In the genomic region with DNA sequence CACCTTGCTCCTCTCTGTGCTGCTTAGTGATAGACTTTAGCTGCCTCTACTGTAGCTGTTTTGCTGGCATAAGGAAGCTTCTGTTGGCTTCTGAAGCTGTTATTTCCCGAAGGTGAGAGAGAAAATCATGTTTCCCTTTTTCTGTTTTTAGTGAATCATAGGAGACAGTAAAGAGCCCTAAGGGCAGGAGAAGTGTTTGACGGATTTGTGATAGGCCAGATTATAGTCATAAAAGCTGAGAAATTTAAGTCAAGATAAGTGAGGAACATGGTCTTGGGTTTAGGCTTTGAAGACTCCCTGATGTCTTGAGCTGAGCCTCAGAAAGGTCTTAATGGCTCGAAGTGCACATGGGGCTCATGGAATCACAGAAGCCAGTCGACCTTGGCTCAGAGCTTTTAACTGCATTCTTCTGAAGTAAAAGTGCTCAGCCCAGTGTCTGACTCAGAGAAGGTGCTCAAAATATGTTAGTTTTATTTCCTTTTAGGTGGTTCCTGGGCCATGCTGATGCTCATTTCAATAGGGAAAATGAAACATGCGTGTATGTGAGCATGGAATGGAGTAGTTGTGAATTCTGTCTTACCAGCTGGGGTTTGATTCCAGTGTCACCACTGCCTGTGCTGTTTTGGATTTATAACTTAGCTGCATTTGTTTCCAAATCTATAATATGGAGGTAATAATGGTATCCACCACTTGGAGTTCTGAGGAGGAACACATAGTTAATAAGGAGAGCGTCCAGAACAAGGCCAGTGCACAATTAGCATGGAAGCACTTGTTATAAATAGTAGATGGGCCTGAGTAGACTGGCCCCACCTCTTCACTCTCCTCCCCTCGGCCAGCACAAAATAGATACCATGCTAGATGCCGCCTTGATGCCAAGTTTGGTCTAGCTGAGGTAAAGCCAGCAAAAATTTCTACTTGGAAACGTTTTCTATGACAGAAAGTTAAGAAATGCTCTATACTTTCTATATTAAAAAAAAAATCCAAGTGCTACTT, we compare ENCODE assay signal across 17 cellular contexts.
A peak's percentile ranks its signal among the peaks of the same experiment; 100 is the strongest.
DNase-seq lines count a peak whose midpoint lies in the region; FAIRE-seq and TF ChIP-seq lines count a peak whose summit lies in the region.
"Had no signal": no experiment of that assay in that cellular context is flagged by ENCODE, and none has a peak within 500 bp of the region (broad histone marks: within the 10 kb centered on the region; RNA-seq: fewer than 3 reads in every experiment).

No MANE protein-coding gene starts in this region.

- H3K27me3 ChIP-seq in H9 (ENCODE audit: insufficient read depth, low read length) (no peaks in the 10 kb centered on the region), colonic mucosa (no peaks in the 10 kb centered on the region), keratinocyte (ENCODE audit: control insufficient read depth, extremely low read depth, insufficient read depth, low read length) (no peaks in the 10 kb centered on the region), skeletal muscle tissue (ENCODE audit: control insufficient read depth in 3 of 3, insufficient read depth in 3 of 3, low read length in 3 of 3) (no peaks in the 10 kb centered on the region), brain microvascular endothelial cell (replicated peaks) (no peaks in the 10 kb centered on the region)

- H3K27ac ChIP-seq in H9 (ENCODE audit: insufficient read length, low read depth, low read length) (no peak overlapping the region), colonic mucosa (peak overlapping the region; percentile 51), keratinocyte (ENCODE audit: control insufficient read depth, insufficient read depth, low read length) (peak overlapping the region; percentile 83), skeletal muscle tissue (ENCODE audit: low read depth, low read length) (peak overlapping the region; percentile 59), brain microvascular endothelial cell (no peak overlapping the region)
- H3K27ac ChIP-seq: HL-60, SK-N-MC had no signal

- no peaks in the 10 kb centered on the region for H3K9me3 ChIP-seq in H9 (ENCODE audit: control insufficient read depth, low read depth, low read length)
- H3K9me3 ChIP-seq in colonic mucosa, result no peaks in the 10 kb centered on the region
- H3K9me3 ChIP-seq in keratinocyte (ENCODE audit: control insufficient read depth, low read depth, low read length), result no peaks in the 10 kb centered on the region
- H3K9me3 ChIP-seq in skeletal muscle tissue (ENCODE audit: control insufficient read depth in 3 of 3, low read length in 3 of 3), result no peaks in the 10 kb centered on the region

- TF ChIP-seq CTCF in H9 (conservative IDR thresholded peaks at IDR 0.05), result no peak
- TF ChIP-seq CTCF in colonic mucosa (IDR thresholded peaks at IDR 0.05), result no peak
- TF ChIP-seq CTCF in keratinocyte (optimal IDR thresholded peaks at IDR 0.05 in 1 of 3, IDR thresholded peaks at IDR 0.05 in 1 of 3, conservative IDR thresholded peaks at IDR 0.05 in 1 of 3; ENCODE audit: extremely low read depth in 1 of 3, insufficient read depth in 2 of 3, low read length in 3 of 3), result peak in 1 of 3 experiments; percentile 8
- TF ChIP-seq CTCF in lower leg skin (IDR thresholded peaks at IDR 0.05), result no peak
- TF ChIP-seq CTCF in brain microvascular endothelial cell (IDR thresholded peaks at IDR 0.05; ENCODE audit: low read depth, low read length, missing control alignments), result no peak

- H3K9me1 ChIP-seq in keratinocyte (ENCODE audit: control insufficient read depth, extremely low read depth, insufficient read depth, low read length), result no peaks in the 10 kb centered on the region

- H3K4me3 ChIP-seq in colonic mucosa (no peak overlapping the region), keratinocyte (ENCODE audit: control insufficient read depth in 2 of 3, extremely low read depth in 1 of 3, insufficient read depth in 2 of 3, low read depth in 1 of 3, low read length in 3 of 3) (peak overlapping the region in 1 of 3 experiments; percentile 7), skeletal muscle tissue (ENCODE audit: low read length in 3 of 3) (no peak overlapping the region), lower leg skin (ENCODE audit: low read depth, poor library complexity, severe bottlenecking) (no peak overlapping the region), brain microvascular endothelial cell (ENCODE audit: low read depth, low read length) (no peak overlapping the region)
- H3K4me3 ChIP-seq: SK-N-MC had no signal

- no peak overlapping the region for H3K14ac ChIP-seq in H9 (ENCODE audit: insufficient read depth, low read length)

- H3K79me2 ChIP-seq in H9 (ENCODE audit: insufficient read depth, low read length), result no peaks in the 10 kb centered on the region
- H3K79me2 ChIP-seq in keratinocyte (ENCODE audit: control insufficient read depth, insufficient read depth, low read length), result peaks cover 28% of the 10 kb centered on the region

- DNase-seq in H9 (no peak), colonic mucosa (no peak), keratinocyte (ENCODE audit: low read depth, low spot score) (no peak), KG1 (lab: John Stamatoyannopoulos, UW) (no peak), lower leg skin (ENCODE audit: low spot score in 2 of 2) (no peak), posterior cingulate gyrus (no peak), brain microvascular endothelial cell (no peak)
- DNase-seq: activated T-cell treated with anti-CD3 and anti-CD28 coated beads, Interleukin-2, amount 50 U/mL, for 4 hours; amygdala; DMS79; effector CD4-positive, alpha-beta T cell; naive B cell; NCI-H2107; stimulated activated CD8-positive, alpha-beta memory T cell treated with anti-CD3 and anti-CD28 coated beads, Interleukin-4, amount 100 ng/mL, for 48 hours had no signal

- H3K9ac ChIP-seq in H9 (ENCODE audit: extremely low read depth, insufficient read length, low read length) (no peak overlapping the region), colonic mucosa (ENCODE audit: low read depth in 2 of 2, low read length in 2 of 2) (peak overlapping the region in 1 of 2 donors; percentile 13), keratinocyte (ENCODE audit: control insufficient read depth, extremely low read depth, insufficient read depth, low read length) (peak overlapping the region; percentile 50), skeletal muscle tissue (ENCODE audit: low read depth in 1 of 3, low read length in 3 of 3) (no peak overlapping the region)

- H3K4me3 Mint-ChIP-seq in H9, result no peak overlapping the region
- H3K4me3 Mint-ChIP-seq: activated T-cell treated with anti-CD3 and anti-CD28 coated beads, Interleukin-2, amount 50 U/mL, for 4 hours; naive B cell had no signal

- H4K20me1 ChIP-seq in H9 (ENCODE audit: control insufficient read depth, insufficient read depth, insufficient read length), result no peaks in the 10 kb centered on the region
- H4K20me1 ChIP-seq in keratinocyte (ENCODE audit: control insufficient read depth, extremely low read depth, insufficient read depth, low read length), result no peaks in the 10 kb centered on the region

- H4K8ac ChIP-seq in H9 (replicated peaks; ENCODE audit: insufficient read length, low read depth, low read length), result no peak overlapping the region

- no peaks in the 10 kb centered on the region for H3K9me3 Mint-ChIP-seq in H9
- H3K9me3 Mint-ChIP-seq: activated T-cell treated with anti-CD3 and anti-CD28 coated beads, Interleukin-2, amount 50 U/mL, for 4 hours; naive B cell had no signal

- no peak overlapping the region for H3K23ac ChIP-seq in H9 (ENCODE audit: insufficient read length, low read depth, low read length)

- no peak overlapping the region for H2BK12ac ChIP-seq in H9 (ENCODE audit: insufficient read length, low read depth, low read length)

- no peak overlapping the region for H2AK5ac ChIP-seq in H9 (ENCODE audit: insufficient read length, low read length)

- peaks cover 59 to 80% of the 10 kb centered on the region in 2 experiments for H3K4me1 Mint-ChIP-seq in H9
- H3K4me1 Mint-ChIP-seq: naive B cell had no signal

- H3K4me1 ChIP-seq in H9 (ENCODE audit: insufficient read depth, low read length) (peaks cover 11% of the 10 kb centered on the region), colonic mucosa (peaks cover 25% of the 10 kb centered on the region), keratinocyte (ENCODE audit: control insufficient read depth, extremely low read depth, insufficient read depth, low read length) (peaks cover 34% of the 10 kb centered on the region), skeletal muscle tissue (ENCODE audit: control insufficient read depth in 3 of 3, insufficient read depth in 3 of 3, low read length in 3 of 3) (peaks cover 67 to 80% (median 69%) of the 10 kb centered on the region in 3 donors)

- H3T11ph ChIP-seq in H9 (ENCODE audit: low read length), result no peak overlapping the region

- WGBS in H9 (ENCODE audit: extremely low coverage, insufficient read length, low lambda C conversion rate), result no CpG with 5 or more reads among the region's 9 CpGs
- 53 to 57% methylated on average over 9 of the region's 9 CpGs for WGBS in lower leg skin, 2 donors

- H3K36me3 ChIP-seq in colonic mucosa (no peaks in the 10 kb centered on the region), keratinocyte (ENCODE audit: control insufficient read depth in 2 of 2, extremely low read depth in 1 of 2, insufficient read depth in 2 of 2, low read length in 2 of 2) (peaks cover 0 to 2% of the 10 kb centered on the region in 2 experiments), skeletal muscle tissue (ENCODE audit: control insufficient read depth in 3 of 3, insufficient read depth in 3 of 3, low read length in 3 of 3) (no peaks in the 10 kb centered on the region), brain microvascular endothelial cell (replicated peaks) (no peaks in the 10 kb centered on the region)

- H3K36me3 Mint-ChIP-seq in H9 (ENCODE audit: insufficient read depth in 1 of 3, low read depth in 3 of 3), result peaks cover 3 to 21% (median 4%) of the 10 kb centered on the region in 3 experiments; a peak in 5 of 7 replicates
- H3K36me3 Mint-ChIP-seq: naive B cell had no signal

- H3K23me2 ChIP-seq in H9 (ENCODE audit: insufficient read length, low read depth, low read length, poor library complexity, severe bottlenecking), result no peaks in the 10 kb centered on the region

- no peak overlapping the region for H2BK15ac ChIP-seq in H9 (ENCODE audit: low read depth, low read length)

- peak overlapping the region; percentile 57 to 93 (median 79); a peak in 5 of 7 replicates for H3K27ac Mint-ChIP-seq in H9

- H3K4ac ChIP-seq in H9 (ENCODE audit: low read depth, low read length), result no peak overlapping the region

- in situ Hi-C loops in brain microvascular endothelial cell (cut with HindIII; ENCODE audit: low pct_ligation_motif_present, low sequenced_read_pairs), result no loop called here

- FAIRE-seq in keratinocyte (lab: Jason Lieb, UNC), result peak; percentile 60

- H2BK120ac ChIP-seq in H9 (ENCODE audit: low read depth, low read length, poor library complexity, severe bottlenecking), result no peak overlapping the region

- no peak overlapping the region for H4K91ac ChIP-seq in H9 (ENCODE audit: insufficient read length, low read depth, low read length)

- H4K5ac ChIP-seq in H9 (ENCODE audit: insufficient read length, low read depth, low read length), result no peak overlapping the region

- no peak overlapping the region for H2BK20ac ChIP-seq in H9 (ENCODE audit: low read depth, low read length, poor library complexity, severe bottlenecking)

- no peak overlapping the region for H3K56ac ChIP-seq in H9 (ENCODE audit: insufficient read length, low read depth, low read length)

- H3K27me3 Mint-ChIP-seq in H9 (ENCODE audit: low read depth), result no peaks in the 10 kb centered on the region
- H3K27me3 Mint-ChIP-seq: naive B cell had no signal

- intact Hi-C loops in colonic mucosa (cut with DNase I) (no loop called here), lower leg skin (cut with DNase I; ENCODE audit: low total_unique reads) (no loop called here), posterior cingulate gyrus (cut with DNase I) (no loop called here)

- no peak overlapping the region for H3K18ac ChIP-seq in H9 (ENCODE audit: insufficient read length, low read depth, low read length)

- TF ChIP-seq POLR2A in lower leg skin (IDR thresholded peaks at IDR 0.05), result no peak

- dilution Hi-C loops in keratinocyte (cut with MboI; ENCODE audit: extremely low pct_ligation_motif_present, low sequenced_read_pairs), result no loop called here

- H2BK5ac ChIP-seq in H9 (ENCODE audit: insufficient read length, low read length), result no peak overlapping the region

- H2AFZ ChIP-seq in H9 (ENCODE audit: low read length) (no peak overlapping the region), keratinocyte (ENCODE audit: control insufficient read depth, low read length) (peak overlapping the region; percentile 35)

- H3K4me2 ChIP-seq in H9 (ENCODE audit: insufficient read depth, insufficient read length, low read length) (no peak overlapping the region), keratinocyte (ENCODE audit: control insufficient read depth, extremely low read depth, insufficient read depth, low read depth, low read length) (peak overlapping the region; percentile 84)

- H3K79me1 ChIP-seq in H9 (ENCODE audit: insufficient read depth, low read depth, low read length, poor library complexity, severe bottlenecking), result no peaks in the 10 kb centered on the region

Comparison
In these comparisons a context has a peak if more than half of its experiments do, and no peak if none do; other contexts are left out.
1. H3K27ac ChIP-seq: peak in colonic mucosa (single experiment), keratinocyte (single experiment) and skeletal muscle tissue (single experiment); none in H9 (single experiment) and brain microvascular endothelial cell (single experiment).